ENCODE assay signal across 16 cellular contexts in genomic region chr5:32512916-32513315, GRCh38.
DNase-seq lines count a peak whose midpoint lies in the region; ATAC-seq and TF ChIP-seq lines count a peak whose summit lies in the region.
"Had no signal": no experiment of that assay in that cellular context is flagged by ENCODE, and none has a peak within 500 bp of the region (broad histone marks: within the 10 kb centered on the region; RNA-seq: fewer than 3 reads in every experiment).

No MANE protein-coding gene starts in this region.

- DNase-seq in AG08395 (ENCODE audit: low spot score) (peak; percentile 73), EL (peak; percentile 36), M059J (ENCODE audit: low read depth) (peak; percentile 38), fibroblast of mammary gland (ENCODE audit: low read depth) (peak; percentile 22), T-helper 2 cell (no peak), GDM1 (lab: John Stamatoyannopoulos, UW) (no peak)
- DNase-seq: ACHN; AML-193; Caco-2; CD8-positive, alpha-beta memory T cell; DMS53; Kasumi-1; KBM-7 had no signal

- H3K4me3 ChIP-seq in fibroblast of mammary gland (ENCODE audit: control insufficient read depth, low read depth, low read length) = no peak overlapping the region
- H3K4me3 ChIP-seq: BLaER1 had no signal

- ATAC-seq in GM21423 (IDR thresholded peaks at IDR 0.05; ENCODE audit: unreplicated experiment) = no peak
- no peak for ATAC-seq in HG03196 (IDR thresholded peaks at IDR 0.05; ENCODE audit: unreplicated experiment)

- TF ChIP-seq CTCF in fibroblast of mammary gland (conservative IDR thresholded peaks at IDR 0.05; ENCODE audit: control insufficient read depth, insufficient read depth, low read depth, low read length) = no peak

Comparison
In these comparisons a context has a peak if more than half of its experiments do, and no peak if none do; other contexts are left out.
1. DNase-seq: peak in AG08395 (single experiment), EL (single experiment), M059J (single experiment) and fibroblast of mammary gland (single experiment); none in T-helper 2 cell (0 of 5) and GDM1 (single experiment).